13 cellular contexts compared by ENCODE assay signal in genomic region chr7:99987306-99987705, GRCh38. TPM values are rescaled to one million over a fixed set of nuclear protein-coding genes. Genes with fewer than 3 reads are reported as not detected.
"Had no signal": no experiment of that assay in that cellular context is flagged by ENCODE, and none has a peak within 500 bp of the region (broad histone marks: within the 10 kb centered on the region; RNA-seq: fewer than 3 reads in every experiment).

No MANE protein-coding gene starts in this region.

RNA-seq across cellular contexts. Expression of gene AZGP1, which starts 11.5 kb away (rescaled TPM):
- total RNA-seq: activated B cell treated with CpG ODN at 0.5 μM for 24 hours; activated CD4-positive, alpha-beta memory T cell treated with anti-CD3 and anti-CD28 coated beads for 36 hours; activated CD4-positive, alpha-beta memory T cell treated with anti-CD3 and anti-CD28 coated beads, Interleukin-2, amount 10 ng/mL, durations not matched to agents 7 days and 5 days; activated CD4-positive, alpha-beta T cell treated with anti-CD3 and anti-CD28 coated beads for 36 hours; activated CD4-positive, alpha-beta T cell treated with anti-CD3 and anti-CD28 coated beads, Interleukin-2, amount 10 ng/mL, durations not matched to agents 24 days and 14 days; activated CD4-positive, alpha-beta T cell treated with anti-CD3 and anti-CD28 coated beads, Interleukin-2, amount 10 ng/mL, durations not matched to agents 7 days and 5 days; activated CD8-positive, alpha-beta memory T cell treated with anti-CD3 and anti-CD28 coated beads for 36 hours; activated CD8-positive, alpha-beta memory T cell treated with anti-CD3 and anti-CD28 coated beads, Interleukin-2, amount 10 ng/mL, durations not matched to agents 7 days and 5 days; activated CD8-positive, alpha-beta T cell treated with anti-CD3 and anti-CD28 coated beads for 36 hours; activated CD8-positive, alpha-beta T cell treated with anti-CD3 and anti-CD28 coated beads, Interleukin-2, amount 10 ng/mL, durations not matched to agents 7 days and 5 days; T-helper 1 cell treated with Interleukin-12 subunit alpha and Interleukin-12 subunit beta and Interleukin-4 antibody, amounts not matched to agents 30 ng/mL and 1 ng/mL, for 36 hours; T-helper 17 cell; T-helper 2 cell treated with Interferon-gamma antibody and Interleukin-4, amounts not matched to agents 100 ng/mL and 5 ng/mL, for 36 hours had no signal

RNA-seq across cellular contexts. Expression of gene GJC3, which starts 57.9 kb away (rescaled TPM):
- total RNA-seq: activated B cell treated with CpG ODN at 0.5 μM for 24 hours; activated CD4-positive, alpha-beta memory T cell treated with anti-CD3 and anti-CD28 coated beads, Interleukin-2, amount 10 ng/mL, durations not matched to agents 7 days and 5 days; activated CD4-positive, alpha-beta T cell treated with anti-CD3 and anti-CD28 coated beads, Interleukin-2, amount 10 ng/mL, durations not matched to agents 24 days and 14 days; activated CD8-positive, alpha-beta memory T cell treated with anti-CD3 and anti-CD28 coated beads, Interleukin-2, amount 10 ng/mL, durations not matched to agents 7 days and 5 days had no signal
